Comparison of ENCODE assay signal across 1 cellular context in the genomic region with DNA sequence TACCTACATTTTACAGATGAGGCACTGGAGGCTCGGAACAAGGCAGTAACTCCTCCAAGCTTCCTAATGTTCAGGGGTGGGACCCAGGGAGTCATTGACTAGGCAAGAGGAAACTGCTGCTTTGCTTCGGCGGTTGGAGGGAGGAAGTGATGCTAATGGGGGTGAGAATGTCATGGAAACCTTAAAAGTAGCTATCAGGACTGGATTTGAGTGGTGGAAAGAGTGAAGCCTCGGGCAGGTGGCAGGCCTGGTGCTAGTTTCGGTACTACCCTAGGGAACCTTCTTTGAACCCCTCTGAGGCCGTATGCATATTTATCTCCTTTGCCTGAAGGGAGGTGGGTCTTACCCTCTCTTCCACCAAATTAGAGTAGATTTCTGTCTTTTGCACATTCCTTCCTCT.
TF ChIP-seq lines count a peak whose summit lies in the region.

No MANE protein-coding gene starts in this region.

TF ChIP-seq in GM23338, 12 proteins besides CTCF, POLR2A, EP300 and RAD21 (continued from another document):
- TF ChIP-seq, protein P1, sequence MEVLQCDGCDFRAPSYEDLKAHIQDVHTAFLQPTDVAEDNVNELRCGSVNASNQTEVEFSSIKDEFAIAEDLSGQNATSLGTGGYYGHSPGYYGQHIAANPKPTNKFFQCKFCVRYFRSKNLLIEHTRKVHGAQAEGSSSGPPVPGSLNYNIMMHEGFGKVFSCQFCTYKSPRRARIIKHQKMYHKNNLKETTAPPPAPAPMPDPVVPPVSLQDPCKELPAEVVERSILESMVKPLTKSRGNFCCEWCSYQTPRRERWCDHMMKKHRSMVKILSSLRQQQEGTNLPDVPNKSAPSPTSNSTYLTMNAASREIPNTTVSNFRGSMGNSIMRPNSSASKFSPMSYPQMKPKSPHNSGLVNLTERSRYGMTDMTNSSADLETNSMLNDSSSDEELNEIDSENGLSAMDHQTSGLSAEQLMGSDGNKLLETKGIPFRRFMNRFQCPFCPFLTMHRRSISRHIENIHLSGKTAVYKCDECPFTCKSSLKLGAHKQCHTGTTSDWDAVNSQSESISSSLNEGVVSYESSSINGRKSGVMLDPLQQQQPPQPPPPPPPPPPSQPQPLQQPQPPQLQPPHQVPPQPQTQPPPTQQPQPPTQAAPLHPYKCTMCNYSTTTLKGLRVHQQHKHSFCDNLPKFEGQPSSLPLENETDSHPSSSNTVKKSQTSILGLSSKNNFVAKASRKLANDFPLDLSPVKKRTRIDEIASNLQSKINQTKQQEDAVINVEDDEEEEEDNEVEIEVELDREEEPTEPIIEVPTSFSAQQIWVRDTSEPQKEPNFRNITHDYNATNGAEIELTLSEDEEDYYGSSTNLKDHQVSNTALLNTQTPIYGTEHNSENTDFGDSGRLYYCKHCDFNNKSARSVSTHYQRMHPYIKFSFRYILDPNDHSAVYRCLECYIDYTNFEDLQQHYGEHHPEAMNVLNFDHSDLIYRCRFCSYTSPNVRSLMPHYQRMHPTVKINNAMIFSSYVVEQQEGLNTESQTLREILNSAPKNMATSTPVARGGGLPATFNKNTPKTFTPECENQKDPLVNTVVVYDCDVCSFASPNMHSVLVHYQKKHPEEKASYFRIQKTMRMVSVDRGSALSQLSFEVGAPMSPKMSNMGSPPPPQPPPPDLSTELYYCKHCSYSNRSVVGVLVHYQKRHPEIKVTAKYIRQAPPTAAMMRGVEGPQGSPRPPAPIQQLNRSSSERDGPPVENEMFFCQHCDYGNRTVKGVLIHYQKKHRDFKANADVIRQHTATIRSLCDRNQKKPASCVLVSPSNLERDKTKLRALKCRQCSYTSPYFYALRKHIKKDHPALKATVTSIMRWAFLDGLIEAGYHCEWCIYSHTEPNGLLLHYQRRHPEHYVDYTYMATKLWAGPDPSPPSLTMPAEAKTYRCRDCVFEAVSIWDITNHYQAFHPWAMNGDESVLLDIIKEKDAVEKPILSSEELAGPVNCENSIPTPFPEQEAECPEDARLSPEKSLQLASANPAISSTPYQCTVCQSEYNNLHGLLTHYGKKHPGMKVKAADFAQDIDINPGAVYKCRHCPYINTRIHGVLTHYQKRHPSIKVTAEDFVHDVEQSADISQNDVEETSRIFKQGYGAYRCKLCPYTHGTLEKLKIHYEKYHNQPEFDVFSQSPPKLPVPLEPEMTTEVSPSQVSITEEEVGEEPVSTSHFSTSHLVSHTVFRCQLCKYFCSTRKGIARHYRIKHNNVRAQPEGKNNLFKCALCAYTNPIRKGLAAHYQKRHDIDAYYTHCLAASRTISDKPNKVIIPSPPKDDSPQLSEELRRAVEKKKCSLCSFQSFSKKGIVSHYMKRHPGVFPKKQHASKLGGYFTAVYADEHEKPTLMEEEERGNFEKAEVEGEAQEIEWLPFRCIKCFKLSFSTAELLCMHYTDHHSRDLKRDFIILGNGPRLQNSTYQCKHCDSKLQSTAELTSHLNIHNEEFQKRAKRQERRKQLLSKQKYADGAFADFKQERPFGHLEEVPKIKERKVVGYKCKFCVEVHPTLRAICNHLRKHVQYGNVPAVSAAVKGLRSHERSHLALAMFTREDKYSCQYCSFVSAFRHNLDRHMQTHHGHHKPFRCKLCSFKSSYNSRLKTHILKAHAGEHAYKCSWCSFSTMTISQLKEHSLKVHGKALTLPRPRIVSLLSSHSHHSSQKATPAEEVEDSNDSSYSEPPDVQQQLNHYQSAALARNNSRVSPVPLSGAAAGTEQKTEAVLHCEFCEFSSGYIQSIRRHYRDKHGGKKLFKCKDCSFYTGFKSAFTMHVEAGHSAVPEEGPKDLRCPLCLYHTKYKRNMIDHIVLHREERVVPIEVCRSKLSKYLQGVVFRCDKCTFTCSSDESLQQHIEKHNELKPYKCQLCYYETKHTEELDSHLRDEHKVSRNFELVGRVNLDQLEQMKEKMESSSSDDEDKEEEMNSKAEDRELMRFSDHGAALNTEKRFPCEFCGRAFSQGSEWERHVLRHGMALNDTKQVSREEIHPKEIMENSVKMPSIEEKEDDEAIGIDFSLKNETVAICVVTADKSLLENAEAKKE (CRISPR knock-in tag; IDR thresholded peaks at IDR 0.05) = no peak
- no peak for TF ChIP-seq JUNB (IDR thresholded peaks at IDR 0.05; ENCODE audit: unreplicated experiment)
- TF ChIP-seq CREB1 (CRISPR knock-in tag; IDR thresholded peaks at IDR 0.05; ENCODE audit: low read depth) = no peak
- no peak for TF ChIP-seq NANOG (IDR thresholded peaks at IDR 0.05; ENCODE audit: borderline replicate concordance)
- no peak for TF ChIP-seq POLR2AphosphoS5 (IDR thresholded peaks at IDR 0.05; ENCODE audit: low read depth)
- TF ChIP-seq ZNF114 (CRISPR knock-in tag; IDR thresholded peaks at IDR 0.05) = no peak
- TF ChIP-seq, protein P2, sequence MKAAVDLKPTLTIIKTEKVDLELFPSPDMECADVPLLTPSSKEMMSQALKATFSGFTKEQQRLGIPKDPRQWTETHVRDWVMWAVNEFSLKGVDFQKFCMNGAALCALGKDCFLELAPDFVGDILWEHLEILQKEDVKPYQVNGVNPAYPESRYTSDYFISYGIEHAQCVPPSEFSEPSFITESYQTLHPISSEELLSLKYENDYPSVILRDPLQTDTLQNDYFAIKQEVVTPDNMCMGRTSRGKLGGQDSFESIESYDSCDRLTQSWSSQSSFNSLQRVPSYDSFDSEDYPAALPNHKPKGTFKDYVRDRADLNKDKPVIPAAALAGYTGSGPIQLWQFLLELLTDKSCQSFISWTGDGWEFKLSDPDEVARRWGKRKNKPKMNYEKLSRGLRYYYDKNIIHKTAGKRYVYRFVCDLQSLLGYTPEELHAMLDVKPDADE (IDR thresholded peaks at IDR 0.05) = no peak
- no peak for TF ChIP-seq EZH2 (IDR thresholded peaks at IDR 0.05; ENCODE audit: low read depth, unreplicated experiment)
- TF ChIP-seq, protein P3, sequence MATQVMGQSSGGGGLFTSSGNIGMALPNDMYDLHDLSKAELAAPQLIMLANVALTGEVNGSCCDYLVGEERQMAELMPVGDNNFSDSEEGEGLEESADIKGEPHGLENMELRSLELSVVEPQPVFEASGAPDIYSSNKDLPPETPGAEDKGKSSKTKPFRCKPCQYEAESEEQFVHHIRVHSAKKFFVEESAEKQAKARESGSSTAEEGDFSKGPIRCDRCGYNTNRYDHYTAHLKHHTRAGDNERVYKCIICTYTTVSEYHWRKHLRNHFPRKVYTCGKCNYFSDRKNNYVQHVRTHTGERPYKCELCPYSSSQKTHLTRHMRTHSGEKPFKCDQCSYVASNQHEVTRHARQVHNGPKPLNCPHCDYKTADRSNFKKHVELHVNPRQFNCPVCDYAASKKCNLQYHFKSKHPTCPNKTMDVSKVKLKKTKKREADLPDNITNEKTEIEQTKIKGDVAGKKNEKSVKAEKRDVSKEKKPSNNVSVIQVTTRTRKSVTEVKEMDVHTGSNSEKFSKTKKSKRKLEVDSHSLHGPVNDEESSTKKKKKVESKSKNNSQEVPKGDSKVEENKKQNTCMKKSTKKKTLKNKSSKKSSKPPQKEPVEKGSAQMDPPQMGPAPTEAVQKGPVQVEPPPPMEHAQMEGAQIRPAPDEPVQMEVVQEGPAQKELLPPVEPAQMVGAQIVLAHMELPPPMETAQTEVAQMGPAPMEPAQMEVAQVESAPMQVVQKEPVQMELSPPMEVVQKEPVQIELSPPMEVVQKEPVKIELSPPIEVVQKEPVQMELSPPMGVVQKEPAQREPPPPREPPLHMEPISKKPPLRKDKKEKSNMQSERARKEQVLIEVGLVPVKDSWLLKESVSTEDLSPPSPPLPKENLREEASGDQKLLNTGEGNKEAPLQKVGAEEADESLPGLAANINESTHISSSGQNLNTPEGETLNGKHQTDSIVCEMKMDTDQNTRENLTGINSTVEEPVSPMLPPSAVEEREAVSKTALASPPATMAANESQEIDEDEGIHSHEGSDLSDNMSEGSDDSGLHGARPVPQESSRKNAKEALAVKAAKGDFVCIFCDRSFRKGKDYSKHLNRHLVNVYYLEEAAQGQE (IDR thresholded peaks at IDR 0.05; ENCODE audit: unreplicated experiment) = no peak
- no peak for TF ChIP-seq EZH2phosphoT487 (IDR thresholded peaks at IDR 0.05; ENCODE audit: unreplicated experiment)
- TF ChIP-seq STAT1 (IDR thresholded peaks at IDR 0.05; ENCODE audit: unreplicated experiment) = no peak
